ENCODE assay signal across 15 cellular contexts in genomic region chr5:38719916-38720315, GRCh38.
DNase-seq lines count a peak whose midpoint lies in the region; TF ChIP-seq lines count a peak whose summit lies in the region.
"Had no signal": no experiment of that assay in that cellular context is flagged by ENCODE, and none has a peak within 500 bp of the region (broad histone marks: within the 10 kb centered on the region; RNA-seq: fewer than 3 reads in every experiment).

No MANE protein-coding gene starts in this region.

- dilution Hi-C loops in mammary epithelial cell (cut with HindIII; ENCODE audit: low sequenced_read_pairs): no loop called here

- H2BK12ac ChIP-seq in H9 (ENCODE audit: insufficient read length, low read depth, low read length): no peak overlapping the region

- no peaks in the 10 kb centered on the region for H3K9me3 Mint-ChIP-seq in H9
- no peaks in the 10 kb centered on the region for H3K9me3 Mint-ChIP-seq in activated naive CD4-positive, alpha-beta T cell treated with anti-CD3 and anti-CD28 coated beads, Interleukin-2, amount 10 ng/mL, durations not matched to agents 7 days and 5 days
- H3K9me3 Mint-ChIP-seq: natural killer cell treated with Interleukin-12 subunit alpha and Interleukin-12 subunit beta and Interleukin-15 and Interleukin-18, amount 100 ng/mL, for 72 hours had no signal

- H3K27ac ChIP-seq in HUES48 (ENCODE audit: low read depth, low read length) (peak overlapping the region; percentile 13), mammary epithelial cell (ENCODE audit: insufficient read depth, low read depth, low read length) (no peak overlapping the region), mesendoderm (ENCODE audit: low read depth, low read length) (no peak overlapping the region), H9 (ENCODE audit: insufficient read length, low read depth, low read length) (no peak overlapping the region)

- no peak overlapping the region for H2BK20ac ChIP-seq in H9 (ENCODE audit: low read depth, low read length, poor library complexity, severe bottlenecking)

- H4K91ac ChIP-seq in H9 (ENCODE audit: insufficient read length, low read depth, low read length): no peak overlapping the region

- H4K5ac ChIP-seq in mesendoderm (ENCODE audit: low read length) (no peak overlapping the region), H9 (ENCODE audit: insufficient read length, low read depth, low read length) (no peak overlapping the region)

- intact Hi-C loops in mammary epithelial cell (cut with micrococcal nuclease): no loop called here

- CTCF ChIA-PET in mammary epithelial cell (lab: Charles Lee; ENCODE audit: low non-redundant PET): no interaction called here
- CTCF ChIA-PET in activated naive CD4-positive, alpha-beta T cell treated with anti-CD3 and anti-CD28 coated beads, Interleukin-2, amount 10 ng/mL, durations not matched to agents 7 days and 5 days (lab: Charles Lee): interaction anchor here (1.4 kb wide), 1 partner anchor 11 kb away, joined by 3 read pairs; no protein-coding TSS in a partner anchor

- H3K9me3 ChIP-seq in HUES48 (ENCODE audit: control insufficient read depth, insufficient read depth, low read length) (no peaks in the 10 kb centered on the region), mammary epithelial cell (replicated peaks; ENCODE audit: insufficient read depth, low read length) (no peaks in the 10 kb centered on the region), H9 (ENCODE audit: control insufficient read depth, low read depth, low read length) (no peaks in the 10 kb centered on the region)

- no peak overlapping the region for H3K4me3 Mint-ChIP-seq in H9
- no peak overlapping the region for H3K4me3 Mint-ChIP-seq in activated naive CD4-positive, alpha-beta T cell treated with anti-CD3 and anti-CD28 coated beads, Interleukin-2, amount 10 ng/mL, durations not matched to agents 7 days and 5 days
- H3K4me3 Mint-ChIP-seq: natural killer cell treated with Interleukin-12 subunit alpha and Interleukin-12 subunit beta and Interleukin-15 and Interleukin-18, amount 100 ng/mL, for 72 hours had no signal

- no peak overlapping the region for H3K23ac ChIP-seq in mesendoderm (ENCODE audit: low read length)
- H3K23ac ChIP-seq in H9 (ENCODE audit: insufficient read length, low read depth, low read length): no peak overlapping the region

- no peaks in the 10 kb centered on the region for H3K23me2 ChIP-seq in H9 (ENCODE audit: insufficient read length, low read depth, low read length, poor library complexity, severe bottlenecking)

- no peak overlapping the region for H3K27ac Mint-ChIP-seq in H9
- H3K27ac Mint-ChIP-seq in activated naive CD4-positive, alpha-beta T cell treated with anti-CD3 and anti-CD28 coated beads, Interleukin-2, amount 10 ng/mL, durations not matched to agents 7 days and 5 days: no peak overlapping the region
- H3K27ac Mint-ChIP-seq: natural killer cell treated with Interleukin-12 subunit alpha and Interleukin-12 subunit beta and Interleukin-15 and Interleukin-18, amount 100 ng/mL, for 72 hours had no signal

- H3K36me3 Mint-ChIP-seq in H9 (ENCODE audit: insufficient read depth in 1 of 3, low read depth in 3 of 3): no peaks in the 10 kb centered on the region
- no peaks in the 10 kb centered on the region for H3K36me3 Mint-ChIP-seq in activated naive CD4-positive, alpha-beta T cell treated with anti-CD3 and anti-CD28 coated beads, Interleukin-2, amount 10 ng/mL, durations not matched to agents 7 days and 5 days
- H3K36me3 Mint-ChIP-seq: natural killer cell treated with Interleukin-12 subunit alpha and Interleukin-12 subunit beta and Interleukin-15 and Interleukin-18, amount 100 ng/mL, for 72 hours had no signal

- no peak overlapping the region for H3K14ac ChIP-seq in H9 (ENCODE audit: insufficient read depth, low read length)

- no peaks in the 10 kb centered on the region for H3K36me3 ChIP-seq in HUES48 (ENCODE audit: control insufficient read depth, insufficient read depth, low read length)
- H3K36me3 ChIP-seq in mammary epithelial cell (ENCODE audit: insufficient read depth, low read length): no peaks in the 10 kb centered on the region
- no peaks in the 10 kb centered on the region for H3K36me3 ChIP-seq in mesendoderm (ENCODE audit: control insufficient read depth, insufficient read depth, low read length)
- H3K36me3 ChIP-seq: cardiac muscle cell had no signal

- BruUV-seq in mammary epithelial cell (replicated peaks; lab: Mats Ljungman, UMichigan): no TSS peak

- H4K8ac ChIP-seq in mesendoderm (ENCODE audit: low read depth, low read length) (no peak overlapping the region), H9 (replicated peaks; ENCODE audit: insufficient read length, low read depth, low read length) (no peak overlapping the region)

- H2BK15ac ChIP-seq in mesendoderm (replicated peaks; ENCODE audit: low read depth): no peak overlapping the region
- no peak overlapping the region for H2BK15ac ChIP-seq in H9 (ENCODE audit: low read depth, low read length)

- no peak for TF ChIP-seq CTCF in AG09309 (IDR thresholded peaks at IDR 0.05; ENCODE audit: control insufficient read depth, insufficient read depth, low read depth, low read length, missing control alignments)
- no peak for TF ChIP-seq CTCF in mammary epithelial cell (conservative IDR thresholded peaks at IDR 0.05 in 1 of 2, IDR thresholded peaks at IDR 0.05 in 1 of 2; ENCODE audit: extremely low read depth in 1 of 2, insufficient read depth in 1 of 2, low read depth in 1 of 2, low read length in 2 of 2)
- TF ChIP-seq CTCF in H9 (conservative IDR thresholded peaks at IDR 0.05): no peak

- H2BK5ac ChIP-seq in mesendoderm (ENCODE audit: low read length) (peak overlapping the region; percentile 5), H9 (ENCODE audit: insufficient read length, low read length) (no peak overlapping the region)

- 88% methylated on average over 2 of the region's 3 CpGs for WGBS in mammary epithelial cell (ENCODE audit: low coverage, missing lambda C conversion rate)
- WGBS in mesendoderm (ENCODE audit: extremely low coverage, insufficient coverage, low lambda C conversion rate): no CpG with 5 or more reads among the region's 3 CpGs
- WGBS in H9 (ENCODE audit: extremely low coverage, insufficient read length, low lambda C conversion rate): no CpG with 5 or more reads among the region's 3 CpGs

- no peaks in the 10 kb centered on the region for H3K79me2 ChIP-seq in mammary epithelial cell (ENCODE audit: insufficient read depth, low read length)
- no peaks in the 10 kb centered on the region for H3K79me2 ChIP-seq in mesendoderm (ENCODE audit: control insufficient read depth, insufficient read depth, low read length)
- no peaks in the 10 kb centered on the region for H3K79me2 ChIP-seq in H9 (ENCODE audit: insufficient read depth, low read length)

- H3K4me2 ChIP-seq in mammary epithelial cell (ENCODE audit: insufficient read depth, low read depth, low read length) (no peak overlapping the region), mesendoderm (ENCODE audit: low read length) (no peak overlapping the region), H9 (ENCODE audit: insufficient read depth, insufficient read length, low read length) (no peak overlapping the region)

- H2AFZ ChIP-seq in mammary epithelial cell (ENCODE audit: low read depth, low read length) (no peak overlapping the region), H9 (ENCODE audit: low read length) (no peak overlapping the region)

- peak overlapping the region; percentile 61 for H2AK5ac ChIP-seq in mesendoderm (ENCODE audit: low read length)
- H2AK5ac ChIP-seq in H9 (ENCODE audit: insufficient read length, low read length): no peak overlapping the region

- no peaks in the 10 kb centered on the region for H3K27me3 ChIP-seq in HUES48 (ENCODE audit: control insufficient read depth, insufficient read depth, low read length)
- H3K27me3 ChIP-seq in mammary epithelial cell (ENCODE audit: insufficient read depth, low read length): peaks cover 6% of the 10 kb centered on the region
- H3K27me3 ChIP-seq in mesendoderm (ENCODE audit: insufficient read depth, low read length, poor library complexity): no peaks in the 10 kb centered on the region
- H3K27me3 ChIP-seq in H9 (ENCODE audit: insufficient read depth, low read length): no peaks in the 10 kb centered on the region
- H3K27me3 ChIP-seq: cardiac muscle cell had no signal

- in situ Hi-C loops in mammary epithelial cell (cut with MboI; ENCODE audit: low sequenced_read_pairs in 2 of 2): no loop called here

- H4K20me1 ChIP-seq in mammary epithelial cell (ENCODE audit: insufficient read depth, low read length) (no peaks in the 10 kb centered on the region), H9 (ENCODE audit: control insufficient read depth, insufficient read depth, insufficient read length) (no peaks in the 10 kb centered on the region)

- H3K4me1 ChIP-seq in HUES48 (ENCODE audit: control insufficient read depth, insufficient read depth, low read length): peaks cover 6% of the 10 kb centered on the region; the same call in 1 of the 2 replicates
- no peaks in the 10 kb centered on the region for H3K4me1 ChIP-seq in mammary epithelial cell (ENCODE audit: insufficient read depth, low read length)
- H3K4me1 ChIP-seq in mesendoderm (ENCODE audit: control insufficient read depth, low read depth, low read length): peaks cover 14% of the 10 kb centered on the region
- no peaks in the 10 kb centered on the region for H3K4me1 ChIP-seq in H9 (ENCODE audit: insufficient read depth, low read length)

- no peak overlapping the region for H3T11ph ChIP-seq in H9 (ENCODE audit: low read length)

- H2BK120ac ChIP-seq in mesendoderm (ENCODE audit: low read depth, low read length) (no peak overlapping the region), H9 (ENCODE audit: low read depth, low read length, poor library complexity, severe bottlenecking) (no peak overlapping the region)

- H3K27me3 Mint-ChIP-seq in H9 (ENCODE audit: low read depth): no peaks in the 10 kb centered on the region
- no peaks in the 10 kb centered on the region for H3K27me3 Mint-ChIP-seq in activated naive CD4-positive, alpha-beta T cell treated with anti-CD3 and anti-CD28 coated beads, Interleukin-2, amount 10 ng/mL, durations not matched to agents 7 days and 5 days

- peak overlapping the region; percentile 28 for H3K56ac ChIP-seq in mesendoderm (ENCODE audit: low read length)
- H3K56ac ChIP-seq in H9 (ENCODE audit: insufficient read length, low read depth, low read length): no peak overlapping the region

- H3K9ac ChIP-seq in HUES48 (ENCODE audit: low read depth, low read length): no peak overlapping the region
- no peak overlapping the region for H3K9ac ChIP-seq in mammary epithelial cell (ENCODE audit: insufficient read depth, low read length)
- no peak overlapping the region for H3K9ac ChIP-seq in mesendoderm (ENCODE audit: low read length)
- no peak overlapping the region for H3K9ac ChIP-seq in H9 (ENCODE audit: extremely low read depth, insufficient read length, low read length)

- H3K4me1 Mint-ChIP-seq in H9: peaks cover 12 to 16% of the 10 kb centered on the region in 2 experiments
- no peaks in the 10 kb centered on the region for H3K4me1 Mint-ChIP-seq in activated naive CD4-positive, alpha-beta T cell treated with anti-CD3 and anti-CD28 coated beads, Interleukin-2, amount 10 ng/mL, durations not matched to agents 7 days and 5 days

- H3K79me1 ChIP-seq in mesendoderm (ENCODE audit: low read length) (no peaks in the 10 kb centered on the region), H9 (ENCODE audit: insufficient read depth, low read depth, low read length, poor library complexity, severe bottlenecking) (no peaks in the 10 kb centered on the region)

- H3K4me3 ChIP-seq in AG09309 (ENCODE audit: control insufficient read depth, low read depth, low read length) (no peak overlapping the region), HUES48 (ENCODE audit: low read depth, low read length) (no peak overlapping the region), mammary epithelial cell (replicated peaks in 1 of 3; ENCODE audit: insufficient read depth in 1 of 3, low read depth in 2 of 3, low read length in 3 of 3) (no peak overlapping the region), mesendoderm (ENCODE audit: low read length) (no peak overlapping the region)
- H3K4me3 ChIP-seq: cardiac muscle cell, skin epidermis had no signal

- H3K18ac ChIP-seq in mesendoderm (ENCODE audit: low read length): no peak overlapping the region
- H3K18ac ChIP-seq in H9 (ENCODE audit: insufficient read length, low read depth, low read length): no peak overlapping the region

- H3K4ac ChIP-seq in mesendoderm (ENCODE audit: low read depth, low read length): no peak overlapping the region
- H3K4ac ChIP-seq in H9 (ENCODE audit: low read depth, low read length): no peak overlapping the region

- peak; percentile 37 for DNase-seq in AG09309 (ENCODE audit: low read depth)
- peak; percentile 27 for DNase-seq in mammary epithelial cell
- DNase-seq in mesendoderm: peak; percentile 57
- no peak for DNase-seq in NCI-H1417 treated with DMSO at 0.1 percent for 48 hours (lab: John Stamatoyannopoulos, UW)
- DNase-seq in NCI-H2081 (lab: John Stamatoyannopoulos, UW): no peak
- DNase-seq in H9: no peak
- no peak for DNase-seq in activated naive CD4-positive, alpha-beta T cell treated with anti-CD3 and anti-CD28 coated beads, Interleukin-2, amount 10 ng/mL, durations not matched to agents 7 days and 5 days
- DNase-seq: activated T-cell treated with anti-CD3 and anti-CD28 coated beads, Interleukin-2, amount 50 U/mL, for 48 hours; left cardiac atrium; NCI-H1417; NCI-H748 treated with DMSO at 0.1 percent for 48 hours had no signal

Comparison
In these comparisons a context has a peak if more than half of its experiments do, and no peak if none do; other contexts are left out.
1. DNase-seq: peak in AG09309 (single experiment), mammary epithelial cell (single experiment) and mesendoderm (single experiment); none in NCI-H1417 treated with DMSO at 0.1 percent for 48 hours (single experiment), NCI-H2081 (0 of 2), H9 (single experiment) and activated naive CD4-positive, alpha-beta T cell treated with anti-CD3 and anti-CD28 coated beads, Interleukin-2, amount 10 ng/mL, durations not matched to agents 7 days and 5 days (single experiment).